In the genomic region with DNA sequence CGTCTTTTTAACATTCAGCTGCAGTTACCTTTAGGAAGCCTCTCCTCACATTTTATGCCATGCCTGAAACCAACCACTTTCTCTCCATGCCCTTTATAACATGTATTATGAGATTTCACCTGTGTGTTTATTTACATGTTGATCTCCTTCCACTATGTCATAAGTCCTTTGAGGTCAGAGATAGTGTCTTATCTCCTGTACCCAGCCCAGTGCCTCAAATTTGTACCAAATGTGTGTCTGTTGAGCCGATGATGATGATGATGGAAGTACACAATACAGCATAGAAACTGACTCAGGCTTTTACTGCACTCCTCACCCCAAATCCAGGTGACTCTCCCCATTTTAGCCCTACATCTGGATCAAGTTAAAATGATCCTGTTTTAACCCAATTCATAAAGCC, we compare ENCODE assay signal across 18 cellular contexts.
A peak's percentile ranks its signal among the peaks of the same experiment; 100 is the strongest.
DNase-seq lines count a peak whose midpoint lies in the region; ATAC-seq, FAIRE-seq and TF ChIP-seq lines count a peak whose summit lies in the region.
"Had no signal": no experiment of that assay in that cellular context is flagged by ENCODE, and none has a peak within 500 bp of the region (broad histone marks: within the 10 kb centered on the region; RNA-seq: fewer than 3 reads in every experiment).

No MANE protein-coding gene starts in this region.

- H2AFZ ChIP-seq in smooth muscle cell (ENCODE audit: low read depth) = no peak overlapping the region
- H2AFZ ChIP-seq in PC-9 = no peak overlapping the region

- no peaks in the 10 kb centered on the region for H3K27me3 Mint-ChIP-seq in activated naive CD4-positive, alpha-beta T cell treated with anti-CD3 and anti-CD28 coated beads, Interleukin-2, amount 50 U/mL, for 24 hours
- H3K27me3 Mint-ChIP-seq in activated naive CD4-positive, alpha-beta T cell treated with anti-CD3 and anti-CD28 coated beads, Interleukin-2, amount 10 ng/mL, durations not matched to agents 7 days and 5 days = no peaks in the 10 kb centered on the region
- H3K27me3 Mint-ChIP-seq in T-helper 17 cell = no peaks in the 10 kb centered on the region

- H3K4me1 Mint-ChIP-seq in activated naive CD4-positive, alpha-beta T cell treated with anti-CD3 and anti-CD28 coated beads, Interleukin-2, amount 50 U/mL, for 24 hours = peaks cover 76% of the 10 kb centered on the region
- peaks cover 17% of the 10 kb centered on the region for H3K4me1 Mint-ChIP-seq in activated naive CD4-positive, alpha-beta T cell treated with anti-CD3 and anti-CD28 coated beads, Interleukin-2, amount 10 ng/mL, durations not matched to agents 7 days and 5 days
- peaks cover 20% of the 10 kb centered on the region for H3K4me1 Mint-ChIP-seq in T-helper 17 cell
- H3K4me1 Mint-ChIP-seq: CD14-positive monocyte, mesothelial cell of epicardium had no signal

- H3K79me2 ChIP-seq in smooth muscle cell (ENCODE audit: low read depth) = no peaks in the 10 kb centered on the region
- no peaks in the 10 kb centered on the region for H3K79me2 ChIP-seq in PC-9 (ENCODE audit: low read depth)

- POLR2A ChIA-PET in PC-9 (lab: Charles Lee; ENCODE audit: unreplicated experiment) = no interaction called here

- H4K20me1 ChIP-seq in smooth muscle cell (ENCODE audit: low read depth) (no peaks in the 10 kb centered on the region), PC-9 (ENCODE audit: insufficient read depth) (no peaks in the 10 kb centered on the region)

- H3F3A ChIP-seq in smooth muscle cell (ENCODE audit: low read depth) = peaks cover 11% of the 10 kb centered on the region
- no peaks in the 10 kb centered on the region for H3F3A ChIP-seq in PC-9 (ENCODE audit: insufficient read depth, low read depth)

- H3K9me3 ChIP-seq in T-helper 17 cell (ENCODE audit: control insufficient read depth, low read length, poor library complexity, severe bottlenecking) = no peaks in the 10 kb centered on the region
- H3K9me3 ChIP-seq in smooth muscle cell (replicated peaks; ENCODE audit: low read depth) = no peaks in the 10 kb centered on the region
- no peaks in the 10 kb centered on the region for H3K9me3 ChIP-seq in PC-9 (ENCODE audit: insufficient read depth, low read depth)
- H3K9me3 ChIP-seq in body of pancreas = no peaks in the 10 kb centered on the region
- H3K9me3 ChIP-seq: heart right ventricle, vagina had no signal

- no peaks in the 10 kb centered on the region for H3K9me2 ChIP-seq in PC-9 (ENCODE audit: insufficient read depth)

- intact Hi-C loops in PC-9 (cut with micrococcal nuclease; ENCODE audit: unreplicated experiment) = no loop called here
- intact Hi-C loops in body of pancreas (cut with DNase I) = no loop called here

- 89% methylated on average over 2 of the region's 2 CpGs for WGBS in smooth muscle cell (ENCODE audit: low lambda C conversion rate)
- 92 to 95% methylated on average over 2 of the region's 2 CpGs for WGBS in body of pancreas, 2 donors

- no peak for DNase-seq in activated naive CD4-positive, alpha-beta T cell treated with anti-CD3 and anti-CD28 coated beads, Interleukin-2, amount 10 ng/mL, durations not matched to agents 7 days and 5 days
- DNase-seq in T-helper 17 cell = no peak
- no peak for DNase-seq in bronchial epithelial cell (ENCODE audit: low read depth)
- no peak for DNase-seq in smooth muscle cell (lab: John Stamatoyannopoulos, UW; ENCODE audit: unreplicated experiment)
- no peak for DNase-seq in PC-9
- DNase-seq in DMS 273 treated with DMSO at 0.1 percent for 48 hours (lab: John Stamatoyannopoulos, UW) = no peak
- DNase-seq in body of pancreas = no peak
- DNase-seq: activated CD8-positive, alpha-beta memory T cell treated with anti-CD3 and anti-CD28 coated beads for 24 hours; GDM1; H7; heart right ventricle; NCI-H526 treated with DMSO at 0.1 percent for 48 hours; T1000 had no signal

- H3K4me3 ChIP-seq in bronchial epithelial cell (ENCODE audit: low read depth, low read length) (no peak overlapping the region), smooth muscle cell (no peak overlapping the region), PC-9 (no peak overlapping the region), body of pancreas (no peak overlapping the region)
- H3K4me3 ChIP-seq: heart right ventricle, vagina had no signal

- peak overlapping the region; percentile 49 for H3K4me3 Mint-ChIP-seq in activated naive CD4-positive, alpha-beta T cell treated with anti-CD3 and anti-CD28 coated beads, Interleukin-2, amount 50 U/mL, for 24 hours
- no peak overlapping the region for H3K4me3 Mint-ChIP-seq in activated naive CD4-positive, alpha-beta T cell treated with anti-CD3 and anti-CD28 coated beads, Interleukin-2, amount 10 ng/mL, durations not matched to agents 7 days and 5 days
- no peak overlapping the region for H3K4me3 Mint-ChIP-seq in T-helper 17 cell
- H3K4me3 Mint-ChIP-seq: CD14-positive monocyte, mesothelial cell of epicardium, WTC11 had no signal

- BruUV-seq in PC-9 (replicated peaks; lab: Mats Ljungman, UMichigan) = no TSS peak

- CTCF ChIA-PET in activated naive CD4-positive, alpha-beta T cell treated with anti-CD3 and anti-CD28 coated beads, Interleukin-2, amount 10 ng/mL, durations not matched to agents 7 days and 5 days (lab: Charles Lee) = no interaction called here
- CTCF ChIA-PET in PC-9 (lab: Charles Lee) = no interaction called here

- peaks cover 13% of the 10 kb centered on the region for H3K9me3 Mint-ChIP-seq in activated naive CD4-positive, alpha-beta T cell treated with anti-CD3 and anti-CD28 coated beads, Interleukin-2, amount 50 U/mL, for 24 hours
- peaks cover 6% of the 10 kb centered on the region for H3K9me3 Mint-ChIP-seq in activated naive CD4-positive, alpha-beta T cell treated with anti-CD3 and anti-CD28 coated beads, Interleukin-2, amount 10 ng/mL, durations not matched to agents 7 days and 5 days
- H3K9me3 Mint-ChIP-seq: mesothelial cell of epicardium had no signal

- H3K27ac ChIP-seq in smooth muscle cell (ENCODE audit: low read depth) (peak overlapping the region; percentile 5), PC-9 (no peak overlapping the region), body of pancreas (no peak overlapping the region)
- H3K27ac ChIP-seq: heart right ventricle, vagina had no signal

- no peaks in the 10 kb centered on the region for H3K27me3 ChIP-seq in bronchial epithelial cell (ENCODE audit: control insufficient read depth, insufficient read depth, low read length)
- no peaks in the 10 kb centered on the region for H3K27me3 ChIP-seq in smooth muscle cell (ENCODE audit: low read depth)
- no peaks in the 10 kb centered on the region for H3K27me3 ChIP-seq in PC-9 (ENCODE audit: insufficient read depth, low read depth)
- no peaks in the 10 kb centered on the region for H3K27me3 ChIP-seq in body of pancreas
- H3K27me3 ChIP-seq: heart right ventricle, vagina had no signal

- TF ChIP-seq CTCF in bronchial epithelial cell (IDR thresholded peaks at IDR 0.05; ENCODE audit: insufficient read depth, low read length, severe bottlenecking) (no peak), smooth muscle cell (IDR thresholded peaks at IDR 0.05; ENCODE audit: borderline replicate concordance, insufficient read depth, poor library complexity, severe bottlenecking) (no peak), PC-9 (conservative IDR thresholded peaks at IDR 0.05) (no peak), body of pancreas (IDR thresholded peaks at IDR 0.05) (no peak)

- no peak for TF ChIP-seq POLR2A in body of pancreas (IDR thresholded peaks at IDR 0.05)

- no peak overlapping the region for H3K9ac ChIP-seq in smooth muscle cell (ENCODE audit: low read depth)

- no peak for ATAC-seq in T-helper 17 cell
- no peak for ATAC-seq in body of pancreas
- ATAC-seq: heart right ventricle, WTC11 had no signal

- peak overlapping the region; percentile 14 for H3K4me2 ChIP-seq in smooth muscle cell
- no peak overlapping the region for H3K4me2 ChIP-seq in PC-9

- peak overlapping the region; percentile 94 for H3K27ac Mint-ChIP-seq in activated naive CD4-positive, alpha-beta T cell treated with anti-CD3 and anti-CD28 coated beads, Interleukin-2, amount 50 U/mL, for 24 hours
- no peak overlapping the region for H3K27ac Mint-ChIP-seq in activated naive CD4-positive, alpha-beta T cell treated with anti-CD3 and anti-CD28 coated beads, Interleukin-2, amount 10 ng/mL, durations not matched to agents 7 days and 5 days
- peak overlapping the region; percentile 24 for H3K27ac Mint-ChIP-seq in T-helper 17 cell
- H3K27ac Mint-ChIP-seq: mesothelial cell of epicardium, WTC11 had no signal

- peak; percentile 40 for FAIRE-seq in bronchial epithelial cell (lab: Jason Lieb, UNC)

- H3K4me1 ChIP-seq in smooth muscle cell (ENCODE audit: low read depth) (peaks cover 6% of the 10 kb centered on the region), PC-9 (replicated peaks; ENCODE audit: insufficient read depth) (no peaks in the 10 kb centered on the region), body of pancreas (no peaks in the 10 kb centered on the region)
- H3K4me1 ChIP-seq: heart right ventricle had no signal

- H3K36me3 ChIP-seq in bronchial epithelial cell (ENCODE audit: control insufficient read depth, insufficient read depth, low read length) (no peaks in the 10 kb centered on the region), smooth muscle cell (ENCODE audit: low read depth) (no peaks in the 10 kb centered on the region), PC-9 (ENCODE audit: low read depth) (no peaks in the 10 kb centered on the region), body of pancreas (replicated peaks in 1 of 2; ENCODE audit: insufficient read depth in 1 of 2, low read depth in 2 of 2) (no peaks in the 10 kb centered on the region)
- H3K36me3 ChIP-seq: heart right ventricle, vagina had no signal

- peaks cover 54% of the 10 kb centered on the region for H3K36me3 Mint-ChIP-seq in activated naive CD4-positive, alpha-beta T cell treated with anti-CD3 and anti-CD28 coated beads, Interleukin-2, amount 50 U/mL, for 24 hours
- peaks cover 78% of the 10 kb centered on the region for H3K36me3 Mint-ChIP-seq in activated naive CD4-positive, alpha-beta T cell treated with anti-CD3 and anti-CD28 coated beads, Interleukin-2, amount 10 ng/mL, durations not matched to agents 7 days and 5 days
- peaks cover 6% of the 10 kb centered on the region for H3K36me3 Mint-ChIP-seq in T-helper 17 cell (ENCODE audit: low read depth)
